ENCODE assay signal across 8 cellular contexts in genomic region chr10:79052311-79053080, GRCh38.
DNase-seq lines count a peak whose midpoint lies in the region; ATAC-seq and TF ChIP-seq lines count a peak whose summit lies in the region.

No MANE protein-coding gene starts in this region.

- TF ChIP-seq EP300 in Ishikawa (IDR thresholded peaks at IDR 0.05; ENCODE audit: borderline replicate concordance), result no peak

- no peak overlapping the region for H3K27ac Mint-ChIP-seq in nephron progenitor cell

- H3K4me3 Mint-ChIP-seq in nephron progenitor cell, result no peak overlapping the region

- no peaks in the 10 kb centered on the region for H3K36me3 Mint-ChIP-seq in nephron progenitor cell (ENCODE audit: low read depth)

- peaks cover 63% of the 10 kb centered on the region for H3K4me1 Mint-ChIP-seq in nephron progenitor cell

- no peak for ATAC-seq in GM21717 (IDR thresholded peaks at IDR 0.05; ENCODE audit: unreplicated experiment)

- peak; percentile 30 for TF ChIP-seq CTCF in astrocyte of the spinal cord (IDR thresholded peaks at IDR 0.05; ENCODE audit: low read depth, low read length)
- TF ChIP-seq CTCF in nephron progenitor cell (IDR thresholded peaks at IDR 0.05), result peak; percentile 50

- H3K4me3 ChIP-seq in astrocyte of the spinal cord (ENCODE audit: low read depth, low read length), result no peak overlapping the region

- peak; percentile 43 for TF ChIP-seq RAD21 in Ishikawa (IDR thresholded peaks at IDR 0.05; ENCODE audit: low read depth)

- DNase-seq in NCI-H2107 treated with DMSO at 0.1 percent for 48 hours (lab: John Stamatoyannopoulos, UW; ENCODE audit: unreplicated experiment), result peak; percentile 66
- no peak for DNase-seq in NCI-H2107 (lab: John Stamatoyannopoulos, UW)
- no peak for DNase-seq in astrocyte of the spinal cord (ENCODE audit: low read depth, low spot score)
- DNase-seq in nephron progenitor cell, result peak; percentile 47
- no peak for DNase-seq in NCI-H226
- no peak for DNase-seq in activated CD4-positive, CD25-positive, alpha-beta regulatory T cell (lab: John Stamatoyannopoulos, UW)

- H3K27me3 Mint-ChIP-seq in nephron progenitor cell (ENCODE audit: low read depth, poor library complexity), result peaks cover 8% of the 10 kb centered on the region

- H3K9me3 Mint-ChIP-seq in nephron progenitor cell, result no peaks in the 10 kb centered on the region

- in situ Hi-C loops in astrocyte of the spinal cord (cut with HindIII; ENCODE audit: low sequenced_read_pairs), result loop anchor here (25.0 kb wide), 1 partner anchor 115 kb away; no protein-coding TSS in a partner anchor

TF ChIP-seq in Ishikawa, 13 proteins besides CTCF, POLR2A, EP300 and RAD21:
- TF ChIP-seq ZBTB7A (IDR thresholded peaks at IDR 0.05; ENCODE audit: low read depth), result no peak
- no peak for TF ChIP-seq CREB1 (IDR thresholded peaks at IDR 0.05; ENCODE audit: low read depth)
- TF ChIP-seq USF1 (IDR thresholded peaks at IDR 0.05), result peak; percentile 80
- no peak; the same call in 1 of the 2 replicates for TF ChIP-seq MAX (IDR thresholded peaks at IDR 0.05)
- TF ChIP-seq TAF1 (IDR thresholded peaks at IDR 0.05; ENCODE audit: low read depth), result no peak

Comparison
In these comparisons a context has a peak if more than half of its experiments do, and no peak if none do; other contexts are left out.
1. DNase-seq: peak in NCI-H2107 treated with DMSO at 0.1 percent for 48 hours (single experiment) and nephron progenitor cell (single experiment); none in NCI-H2107 (single experiment), astrocyte of the spinal cord (single experiment), NCI-H226 (single experiment) and activated CD4-positive, CD25-positive, alpha-beta regulatory T cell (0 of 4).